ENCODE assay signal across 20 cellular contexts in genomic region chr18:58640891-58641610, GRCh38. TPM values are rescaled to one million over a fixed set of nuclear protein-coding genes. Genes with fewer than 3 reads are reported as not detected.
DNase-seq lines count a peak whose midpoint lies in the region; ATAC-seq, FAIRE-seq and TF ChIP-seq lines count a peak whose summit lies in the region.
"Had no signal": no experiment of that assay in that cellular context is flagged by ENCODE, and none has a peak within 500 bp of the region (broad histone marks: within the 10 kb centered on the region; RNA-seq: fewer than 3 reads in every experiment).

No MANE protein-coding gene starts in this region.

- no peak overlapping the region for H4K8ac ChIP-seq in mesenchymal stem cell (ENCODE audit: low read length)

- H3K79me1 ChIP-seq in mesenchymal stem cell (replicated peaks; ENCODE audit: low read length, poor library complexity, severe bottlenecking), result no peaks in the 10 kb centered on the region

- TF ChIP-seq POLR2A in esophagus muscularis mucosa (IDR thresholded peaks at IDR 0.05; ENCODE audit: low read depth), result no peak

- 73% methylated on average over 7 of the region's 7 CpGs for WGBS in HUES64
- WGBS in mesenchymal stem cell, result 86% methylated on average over 7 of the region's 7 CpGs
- 85% methylated on average over 7 of the region's 7 CpGs for whole genome bisulfite sequencing in esophagus muscularis mucosa

- no peak for TF ChIP-seq EP300 in esophagus muscularis mucosa (IDR thresholded peaks at IDR 0.05)

- H2BK12ac ChIP-seq in mesenchymal stem cell (ENCODE audit: low read length in 2 of 2), result no peak overlapping the region

- no peak overlapping the region for H2AK5ac ChIP-seq in mesenchymal stem cell (ENCODE audit: low read length, severe bottlenecking)

- no TSS peak for BruUV-seq in A673 (replicated peaks; lab: Mats Ljungman, UMichigan)

- H3K36me3 ChIP-seq in A673 (ENCODE audit: insufficient read depth, low read length, poor library complexity, severe bottlenecking) (no peaks in the 10 kb centered on the region), HUES64 (ENCODE audit: insufficient read depth, low read length) (no peaks in the 10 kb centered on the region), mesenchymal stem cell (ENCODE audit: control insufficient read depth in 1 of 2, insufficient read depth in 2 of 2, low read depth in 1 of 2, low read length in 2 of 2) (no peaks in the 10 kb centered on the region), esophagus muscularis mucosa (no peaks in the 10 kb centered on the region), kidney (ENCODE audit: control insufficient read depth in 1 of 2, insufficient read depth in 2 of 2, low read length in 2 of 2) (no peaks in the 10 kb centered on the region)

- H3K4me2 ChIP-seq in mesenchymal stem cell (ENCODE audit: low read length, poor library complexity, severe bottlenecking), result no peak overlapping the region

- no peak overlapping the region for H2BK15ac ChIP-seq in mesenchymal stem cell (ENCODE audit: low read depth, poor library complexity, severe bottlenecking)

- no peaks in the 10 kb centered on the region for H3K27me3 ChIP-seq in A673 (replicated peaks; ENCODE audit: insufficient read depth, low read depth, low read length, poor library complexity)
- H3K27me3 ChIP-seq in HUES64 (ENCODE audit: insufficient read depth, low read length), result no peaks in the 10 kb centered on the region
- no peaks in the 10 kb centered on the region for H3K27me3 ChIP-seq in mesenchymal stem cell (ENCODE audit: control insufficient read depth in 1 of 2, insufficient read depth in 1 of 2, low read length in 2 of 2)
- H3K27me3 ChIP-seq in esophagus muscularis mucosa, result no peaks in the 10 kb centered on the region
- H3K27me3 ChIP-seq: BLaER1 treated with 17β-estradiol and CSF1 and Interleukin-3, amounts not matched to agents 10 nM and 100 nM had no signal

- CTCF ChIA-PET in A673 (lab: Charles Lee), result no interaction called here

- POLR2A ChIA-PET in A673 (lab: Charles Lee; ENCODE audit: low non-redundant PET), result no interaction called here

- no peak overlapping the region for H3K18ac ChIP-seq in mesenchymal stem cell (ENCODE audit: low read depth in 1 of 2, low read length in 2 of 2)

- no peak for FAIRE-seq in kidney (lab: Jason Lieb, UNC)
- FAIRE-seq: G401.6, GM12878 had no signal

- TF ChIP-seq CTCF in A673 (conservative IDR thresholded peaks at IDR 0.05; ENCODE audit: low read depth, low read length) (no peak), esophagus muscularis mucosa (IDR thresholded peaks at IDR 0.05) (no peak), kidney (IDR thresholded peaks at IDR 0.05; ENCODE audit: borderline replicate concordance, extremely low read depth, insufficient read depth) (no peak)

- H3K4ac ChIP-seq in mesenchymal stem cell (ENCODE audit: low read depth in 1 of 2, low read length in 2 of 2), result no peak overlapping the region

- no peak overlapping the region for H3K23ac ChIP-seq in mesenchymal stem cell (ENCODE audit: low read length in 2 of 2)

- DNase-seq in A673 (ENCODE audit: low spot score) (no peak), mesenchymal stem cell (no peak), esophagus muscularis mucosa (ENCODE audit: extremely low spot score) (no peak), NCI-H2227 (lab: John Stamatoyannopoulos, UW; ENCODE audit: unreplicated experiment) (no peak), kidney (no peak)
- DNase-seq: CD8-positive, alpha-beta memory T cell; DMS79 treated with DMSO at 0.1 percent for 48 hours; GM23248; Kasumi-1; NCI-H187 treated with DMSO at 0.1 percent for 48 hours; NCI-H69 had no signal

- H3K4me1 ChIP-seq in A673 (ENCODE audit: insufficient read depth, low read length, poor library complexity, severe bottlenecking) (peaks cover 36% of the 10 kb centered on the region), HUES64 (ENCODE audit: insufficient read depth, low read length) (peaks cover 32% of the 10 kb centered on the region), mesenchymal stem cell (ENCODE audit: control insufficient read depth, insufficient read depth, low read depth, low read length) (peaks cover 12% of the 10 kb centered on the region), esophagus muscularis mucosa (peaks cover 0 to 3% (median 0%) of the 10 kb centered on the region in 4 donors), kidney (ENCODE audit: control insufficient read depth in 1 of 2, insufficient read depth in 1 of 2, low read depth in 1 of 2, low read length in 2 of 2) (peaks cover 0 to 4% of the 10 kb centered on the region in 2 donors)

- intact Hi-C loops in A673 (cut with micrococcal nuclease; ENCODE audit: unreplicated experiment) (no loop called here), esophagus muscularis mucosa (cut with DNase I) (no loop called here), kidney (cut with DNase I) (no loop called here)

- no peak overlapping the region for H2BK5ac ChIP-seq in mesenchymal stem cell (ENCODE audit: low read depth, low read length, poor library complexity, severe bottlenecking)

- H2AFZ ChIP-seq in mesenchymal stem cell (ENCODE audit: low read depth, low read length), result no peak overlapping the region
- H2AFZ ChIP-seq: GM23248 had no signal

- H2BK120ac ChIP-seq in mesenchymal stem cell (ENCODE audit: low read depth, low read length), result no peak overlapping the region

- no peak for ATAC-seq in GM18907 (IDR thresholded peaks at IDR 0.05; ENCODE audit: unreplicated experiment)

- H3K9me3 ChIP-seq in A673 (ENCODE audit: low read depth, low read length, poor library complexity, severe bottlenecking), result no peaks in the 10 kb centered on the region
- H3K9me3 ChIP-seq in HUES64 (ENCODE audit: insufficient read depth, low read depth, low read length), result peaks cover 5% of the 10 kb centered on the region; the same call in 1 of the 2 replicates
- peaks cover 7% of the 10 kb centered on the region for H3K9me3 ChIP-seq in mesenchymal stem cell (ENCODE audit: control insufficient read depth, low read length)
- no peaks in the 10 kb centered on the region for H3K9me3 ChIP-seq in esophagus muscularis mucosa
- H3K9me3 ChIP-seq in kidney (ENCODE audit: control insufficient read depth in 1 of 2, low read length in 2 of 2), result no peaks in the 10 kb centered on the region

- H4K91ac ChIP-seq in mesenchymal stem cell (ENCODE audit: low read length), result no peak overlapping the region

- H3K4me3 ChIP-seq in A673 (ENCODE audit: low read depth, low read length, poor library complexity, severe bottlenecking), result no peak overlapping the region
- H3K4me3 ChIP-seq in HUES64 (ENCODE audit: low read length), result no peak overlapping the region
- H3K4me3 ChIP-seq in mesenchymal stem cell (ENCODE audit: insufficient read depth in 1 of 2, low read depth in 1 of 2, low read length in 2 of 2), result no peak overlapping the region
- H3K4me3 ChIP-seq in esophagus muscularis mucosa, result no peak overlapping the region
- H3K4me3 ChIP-seq in kidney (ENCODE audit: low read length in 2 of 2), result no peak overlapping the region
- H3K4me3 ChIP-seq: BLaER1 treated with 17β-estradiol and CSF1 and Interleukin-3, amounts not matched to agents 10 nM and 100 nM; GM12878; GM23248 had no signal

- no peak overlapping the region for H3K14ac ChIP-seq in mesenchymal stem cell (ENCODE audit: low read length in 2 of 2)

- H3K9ac ChIP-seq in HUES64 (ENCODE audit: low read depth, low read length), result peak overlapping the region; percentile 7; the same call in 1 of the 2 replicates
- H3K9ac ChIP-seq in mesenchymal stem cell (ENCODE audit: low read length), result no peak overlapping the region
- H3K9ac ChIP-seq in kidney (ENCODE audit: low read length in 2 of 2), result no peak overlapping the region
- H3K9ac ChIP-seq: BLaER1 treated with 17β-estradiol and CSF1 and Interleukin-3, amounts not matched to agents 10 nM and 100 nM; GM23248 had no signal

- peak overlapping the region; percentile 80 for H3K27ac ChIP-seq in A673 (ENCODE audit: low read depth, low read length, poor library complexity, severe bottlenecking)
- H3K27ac ChIP-seq in HUES64 (ENCODE audit: low read depth, low read length), result peak overlapping the region; percentile 75
- H3K27ac ChIP-seq in cingulate gyrus (ENCODE audit: low read depth, low read length), result peak overlapping the region; percentile 48
- H3K27ac ChIP-seq in mesenchymal stem cell (ENCODE audit: low read length, poor library complexity, severe bottlenecking), result peak overlapping the region; percentile 64
- H3K27ac ChIP-seq in esophagus muscularis mucosa (replicated peaks in 1 of 4), result no peak overlapping the region
- H3K27ac ChIP-seq in kidney (ENCODE audit: low read depth in 2 of 2, low read length in 2 of 2), result no peak overlapping the region

RNA-seq across cellular contexts. Expression of gene ALPK2, which starts 12.2 kb away (rescaled TPM):
- total RNA-seq in A673 (2021) (1.0 and 1.2 TPM in 2 replicates), esophagus muscularis mucosa (under 1 TPM in 3 of 4 donors, not detected in 1; under 0.01 to 0.11 (median under 0.01) TPM), kidney (18.7 TPM)
- polyA plus RNA-seq in HUES64 (2013, experiment 1 of 2), result 1.7 TPM
- polyA plus RNA-seq in HUES64 (2013, experiment 2 of 2), result 1.3 TPM
- 7.2 TPM for polyA plus RNA-seq in mesenchymal stem cell (2013, experiment 1 of 2)
- 7.0 TPM for polyA plus RNA-seq in mesenchymal stem cell (2013, experiment 2 of 2)
- polyA plus RNA-seq in kidney (ENCODE audit: insufficient read depth, low read depth, low replicate concordance), result 5.8 TPM
- total RNA-seq: OCI-LY7, SK-MEL-5 had no signal
- polyA plus RNA-seq: IgD-negative memory B cell had no signal

RNA-seq across cellular contexts. Expression of gene MALT1, which starts 30.2 kb away (rescaled TPM):
- total RNA-seq in A673 (2021) (23.0 and 24.4 TPM in 2 replicates), esophagus muscularis mucosa (10 to 100 TPM; 18.3 to 27.5 (median 22.6) TPM), kidney (39.4 TPM)
- 11.5 TPM for polyA plus RNA-seq in HUES64 (2013, experiment 1 of 2)
- 12.4 TPM for polyA plus RNA-seq in HUES64 (2013, experiment 2 of 2)
- 6.1 TPM for polyA plus RNA-seq in mesenchymal stem cell (2013, experiment 1 of 2)
- 6.3 TPM for polyA plus RNA-seq in mesenchymal stem cell (2013, experiment 2 of 2)
- polyA plus RNA-seq in kidney (ENCODE audit: insufficient read depth, low read depth, low replicate concordance), result 10.4 TPM

Comparison
In these comparisons a context has a peak if more than half of its experiments do, and no peak if none do; other contexts are left out.
1. H3K27ac ChIP-seq: peak in A673 (single experiment), HUES64 (single experiment), cingulate gyrus (single experiment) and mesenchymal stem cell (single experiment); none in esophagus muscularis mucosa (0 of 4) and kidney (0 of 2).